In genomic region chrX:16845686-16846085, GRCh38 we compare ENCODE assay signal across 1 cellular context.
TF ChIP-seq lines count a peak whose summit lies in the region.

No MANE protein-coding gene starts in this region.

TF ChIP-seq in A549, 52 proteins besides CTCF, POLR2A, EP300 and RAD21 (continued from another document):
- TF ChIP-seq REST (IDR thresholded peaks at IDR 0.05) (no peak), NFE2L2 (conservative IDR thresholded peaks at IDR 0.05; ENCODE audit: low read length) (no peak), MAFK (IDR thresholded peaks at IDR 0.05; ENCODE audit: partially characterized antibody) (no peak), ELK1 (IDR thresholded peaks at IDR 0.05; ENCODE audit: low read depth, low read length) (no peak), HEYL (CRISPR knock-in tag; IDR thresholded peaks at IDR 0.05) (no peak), HOXA7 (CRISPR knock-in tag; IDR thresholded peaks at IDR 0.05) (no peak), MAX (IDR thresholded peaks at IDR 0.05) (no peak), POLR2AphosphoS2 (conservative IDR thresholded peaks at IDR 0.05; ENCODE audit: low read length) (no peak), CEBPB (IDR thresholded peaks at IDR 0.05) (no peak), ZFP36 (IDR thresholded peaks at IDR 0.05; ENCODE audit: borderline replicate concordance, partially characterized antibody) (no peak), EHMT2 (IDR thresholded peaks at IDR 0.05; ENCODE audit: low read depth) (no peak), RARB (CRISPR knock-in tag; IDR thresholded peaks at IDR 0.05) (no peak), CHD4 (IDR thresholded peaks at IDR 0.05; ENCODE audit: borderline replicate concordance) (no peak)
